In the genomic region with DNA sequence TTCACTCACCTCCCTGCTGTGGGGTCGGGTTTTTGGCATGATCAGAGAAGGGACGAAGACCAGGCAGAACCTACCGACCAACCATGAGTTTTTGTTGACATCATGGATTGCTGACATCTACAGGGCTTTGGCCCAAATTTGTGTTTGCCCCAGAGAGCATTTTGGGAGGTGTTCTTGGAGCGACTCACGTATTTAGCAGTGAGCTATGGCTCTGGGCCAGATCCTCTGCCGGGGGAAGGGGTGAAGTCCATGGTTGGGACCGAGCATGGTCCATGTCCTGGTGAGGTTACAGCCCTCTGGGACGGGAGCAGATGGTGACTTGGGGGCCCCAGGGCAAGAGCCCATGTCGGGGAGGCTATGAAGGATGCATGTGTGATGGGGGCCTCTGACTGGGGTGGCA, we compare ENCODE assay signal across 21 cellular contexts. TPM values are rescaled to one million over a fixed set of nuclear protein-coding genes. Genes with fewer than 3 reads are reported as not detected.
DNase-seq lines count a peak whose midpoint lies in the region; ATAC-seq and TF ChIP-seq lines count a peak whose summit lies in the region.
"Had no signal": no experiment of that assay in that cellular context is flagged by ENCODE, and none has a peak within 500 bp of the region (broad histone marks: within the 10 kb centered on the region; RNA-seq: fewer than 3 reads in every experiment).

No MANE protein-coding gene starts in this region.

- peak overlapping the region; percentile 57 for H2AK5ac ChIP-seq in mesenchymal stem cell (ENCODE audit: low read length, severe bottlenecking)

- POLR2A ChIA-PET in PC-3 (lab: Charles Lee; ENCODE audit: unreplicated experiment), result no interaction called here
- POLR2A ChIA-PET in activated CD4-positive, alpha-beta T cell treated with anti-CD3 and anti-CD28 coated beads for 36 hours (lab: Charles Lee), result no interaction called here

- peak overlapping the region; percentile 37 for H2BK15ac ChIP-seq in mesenchymal stem cell (ENCODE audit: low read depth, poor library complexity, severe bottlenecking)

- H2BK12ac ChIP-seq in mesenchymal stem cell (ENCODE audit: low read length in 2 of 2), result no peak overlapping the region

- intact Hi-C loops in PC-3 (cut with micrococcal nuclease), result loop anchor here (5.0 kb wide), 1 partner anchor 53 kb away; no protein-coding TSS in a partner anchor
- intact Hi-C loops in mucosa of descending colon (cut with DNase I, micrococcal nuclease), result no loop called here
- intact Hi-C loops in activated CD4-positive, alpha-beta T cell treated with anti-CD3 and anti-CD28 coated beads for 36 hours (cut with DNase I, micrococcal nuclease), result no loop called here

- no peaks in the 10 kb centered on the region for H3K36me3 Mint-ChIP-seq in activated CD4-positive, alpha-beta T cell treated with anti-CD3 and anti-CD28 coated beads for 36 hours (ENCODE audit: low read depth)

- H3K14ac ChIP-seq in mesenchymal stem cell (ENCODE audit: low read length in 2 of 2), result no peak overlapping the region

- no peak overlapping the region for H4K91ac ChIP-seq in mesenchymal stem cell (ENCODE audit: low read length)

- H3K4me3 Mint-ChIP-seq in activated CD4-positive, alpha-beta T cell treated with anti-CD3 and anti-CD28 coated beads for 36 hours, result no peak overlapping the region

- no peak overlapping the region for H3K27ac Mint-ChIP-seq in activated CD4-positive, alpha-beta T cell treated with anti-CD3 and anti-CD28 coated beads for 36 hours

- H3K27ac ChIP-seq in PC-3 (ENCODE audit: low read length), result peak overlapping the region; percentile 74
- H3K27ac ChIP-seq in fibroblast of lung (ENCODE audit: insufficient read depth, low read length), result no peak overlapping the region
- H3K27ac ChIP-seq in mesenchymal stem cell (ENCODE audit: low read length, poor library complexity, severe bottlenecking), result no peak overlapping the region
- H3K27ac ChIP-seq: Peyer's patch, SJCRH30 had no signal

- peaks cover 4% of the 10 kb centered on the region; the same call in 1 of the 2 replicates for H3K36me3 ChIP-seq in PC-3 (ENCODE audit: low read depth, low read length)
- no peaks in the 10 kb centered on the region for H3K36me3 ChIP-seq in fibroblast of lung (ENCODE audit: control insufficient read depth, insufficient read depth, low read length)
- peaks cover 0 to 3% of the 10 kb centered on the region in 2 experiments for H3K36me3 ChIP-seq in mesenchymal stem cell (ENCODE audit: control insufficient read depth in 1 of 2, insufficient read depth in 2 of 2, low read depth in 1 of 2, low read length in 2 of 2)
- no peaks in the 10 kb centered on the region for H3K36me3 ChIP-seq in mucosa of descending colon (ENCODE audit: low read depth)
- H3K36me3 ChIP-seq: BE2C, Peyer's patch, SJCRH30 had no signal

- no peaks in the 10 kb centered on the region for H3K27me3 ChIP-seq in PC-3 (ENCODE audit: low read length)
- H3K27me3 ChIP-seq in fibroblast of lung (ENCODE audit: control insufficient read depth, insufficient read depth, low read length), result no peaks in the 10 kb centered on the region
- no peaks in the 10 kb centered on the region for H3K27me3 ChIP-seq in mesenchymal stem cell (ENCODE audit: control insufficient read depth in 1 of 2, insufficient read depth in 1 of 2, low read length in 2 of 2)
- H3K27me3 ChIP-seq: BE2C, Peyer's patch, SJCRH30 had no signal

- DNase-seq in EH (ENCODE audit: low read depth) (peak; percentile 35), PC-3 (peak; percentile 51), fibroblast of lung (ENCODE audit: low read depth in 2 of 2) (no peak), mesenchymal stem cell (no peak), mucosa of descending colon (no peak), DMS79 (lab: John Stamatoyannopoulos, UW) (no peak)
- no peak for DNase-seq in activated CD4-positive, alpha-beta T cell treated with anti-CD3 and anti-CD28 coated beads for 36 hours
- DNase-seq: BE2C; H7; KBM-7; NCI-H1105; NCI-H146; NCI-H2029; NCI-H2227 treated with DMSO at 0.1 percent for 48 hours; NCI-H524; NCI-H774; NK-92 treated with Interleukin-12 subunit alpha and Interleukin-12 subunit beta, amount 100 ng/mL, for 24 hours; Peyer's patch; SJCRH30 had no signal

- H3K27me3 Mint-ChIP-seq in activated CD4-positive, alpha-beta T cell treated with anti-CD3 and anti-CD28 coated beads for 36 hours, result peaks cover 7% of the 10 kb centered on the region

- H3K4me3 ChIP-seq in PC-3 (ENCODE audit: low read length) (no peak overlapping the region), fibroblast of lung (replicated peaks in 1 of 4; ENCODE audit: control extremely low read depth in 1 of 4, insufficient read depth in 1 of 4, low read depth in 3 of 4, low read length in 4 of 4) (no peak overlapping the region), mesenchymal stem cell (ENCODE audit: insufficient read depth in 1 of 2, low read depth in 1 of 2, low read length in 2 of 2) (no peak overlapping the region), mucosa of descending colon (no peak overlapping the region)
- H3K4me3 ChIP-seq: GM12878, Peyer's patch, SJCRH30 had no signal

- H4K20me1 ChIP-seq in PC-3 (ENCODE audit: low read length) (no peaks in the 10 kb centered on the region), fibroblast of lung (ENCODE audit: control insufficient read depth, extremely low read depth, insufficient read depth, low read length) (no peaks in the 10 kb centered on the region)

- H3K18ac ChIP-seq in mesenchymal stem cell (ENCODE audit: low read depth in 1 of 2, low read length in 2 of 2), result no peak overlapping the region

- H3K79me2 ChIP-seq in PC-3 (ENCODE audit: low read length), result peaks cover 56% of the 10 kb centered on the region
- H3K79me2 ChIP-seq in fibroblast of lung (ENCODE audit: control insufficient read depth, insufficient read depth, low read length), result no peaks in the 10 kb centered on the region

- H3K9me3 ChIP-seq in PC-3 (ENCODE audit: low read length) (no peaks in the 10 kb centered on the region), fibroblast of lung (ENCODE audit: control insufficient read depth, insufficient read depth, low read depth, low read length) (no peaks in the 10 kb centered on the region), mesenchymal stem cell (ENCODE audit: control insufficient read depth, low read length) (peaks cover 9% of the 10 kb centered on the region), mucosa of descending colon (peaks cover 5% of the 10 kb centered on the region)
- H3K9me3 ChIP-seq: BE2C, Peyer's patch, SJCRH30 had no signal

- H3K9me2 ChIP-seq in PC-3 (replicated peaks; ENCODE audit: low read length), result no peaks in the 10 kb centered on the region

- H3K4me2 ChIP-seq in PC-3 (ENCODE audit: low read length), result 0 out of 2 replicates have a peak overlapping the region, but pooled peaks have one; percentile 30
- H3K4me2 ChIP-seq in fibroblast of lung (ENCODE audit: extremely low read depth, insufficient read depth, low read length), result peak overlapping the region; percentile 13
- no peak overlapping the region for H3K4me2 ChIP-seq in mesenchymal stem cell (ENCODE audit: low read length, poor library complexity, severe bottlenecking)

- H4K8ac ChIP-seq in mesenchymal stem cell (ENCODE audit: low read length), result no peak overlapping the region

- no peak overlapping the region for H2BK120ac ChIP-seq in mesenchymal stem cell (ENCODE audit: low read depth, low read length)

- H3K9ac ChIP-seq in PC-3 (ENCODE audit: low read length) (no peak overlapping the region), fibroblast of lung (ENCODE audit: insufficient read depth, low read length) (no peak overlapping the region), mesenchymal stem cell (ENCODE audit: low read length) (no peak overlapping the region)

- no peak for TF ChIP-seq CTCF in PC-3 (conservative IDR thresholded peaks at IDR 0.05; ENCODE audit: low read depth, low read length)
- TF ChIP-seq CTCF in fibroblast of lung (conservative IDR thresholded peaks at IDR 0.05 in 1 of 2, IDR thresholded peaks at IDR 0.05 in 1 of 2; ENCODE audit: low read depth in 1 of 2, low read length in 2 of 2), result no peak
- no peak for TF ChIP-seq CTCF in mucosa of descending colon (IDR thresholded peaks at IDR 0.05)

- H2AFZ ChIP-seq in PC-3 (ENCODE audit: low read length) (no peak overlapping the region), fibroblast of lung (ENCODE audit: low read length) (no peak overlapping the region), mesenchymal stem cell (ENCODE audit: low read depth, low read length) (no peak overlapping the region)

- no peak overlapping the region for H3K4ac ChIP-seq in mesenchymal stem cell (ENCODE audit: low read depth in 1 of 2, low read length in 2 of 2)

- no peaks in the 10 kb centered on the region for H3K9me3 Mint-ChIP-seq in activated CD4-positive, alpha-beta T cell treated with anti-CD3 and anti-CD28 coated beads for 36 hours (ENCODE audit: low read depth)

- H2BK5ac ChIP-seq in mesenchymal stem cell (ENCODE audit: low read depth, low read length, poor library complexity, severe bottlenecking), result no peak overlapping the region

- WGBS in mesenchymal stem cell, result 94% methylated on average over 9 of the region's 9 CpGs

- no peak overlapping the region for H3K23ac ChIP-seq in mesenchymal stem cell (ENCODE audit: low read length in 2 of 2)

- peaks cover 7% of the 10 kb centered on the region for H3F3A ChIP-seq in PC-3 (ENCODE audit: low read length, unreplicated experiment)

- CTCF ChIA-PET in PC-3 (lab: Charles Lee), result no interaction called here
- CTCF ChIA-PET in activated CD4-positive, alpha-beta T cell treated with anti-CD3 and anti-CD28 coated beads for 36 hours (lab: Charles Lee), result interaction anchor here (0.8 kb wide), 1 partner anchor 48 kb away, joined by 4 read pairs; no protein-coding TSS in a partner anchor

- no peaks in the 10 kb centered on the region for H3K79me1 ChIP-seq in mesenchymal stem cell (replicated peaks; ENCODE audit: low read length, poor library complexity, severe bottlenecking)

- ATAC-seq in PC-3 (no peak), HG03520 (IDR thresholded peaks at IDR 0.05; ENCODE audit: unreplicated experiment) (no peak), mucosa of descending colon (no peak)
- ATAC-seq in activated CD4-positive, alpha-beta T cell treated with anti-CD3 and anti-CD28 coated beads for 36 hours, result no peak
- ATAC-seq: GM12878 had no signal

- H3K4me1 ChIP-seq in PC-3 (ENCODE audit: insufficient read depth, low read length) (peaks cover 73% of the 10 kb centered on the region), fibroblast of lung (ENCODE audit: control insufficient read depth, extremely low read depth, insufficient read depth, low read length) (peaks cover 15% of the 10 kb centered on the region), mesenchymal stem cell (ENCODE audit: control insufficient read depth, insufficient read depth, low read depth, low read length) (peaks cover 42% of the 10 kb centered on the region), mucosa of descending colon (ENCODE audit: low read depth) (no peaks in the 10 kb centered on the region)

- BruUV-seq in PC-3 (replicated peaks; lab: Mats Ljungman, UMichigan), result no TSS peak

- H3K4me1 Mint-ChIP-seq in activated CD4-positive, alpha-beta T cell treated with anti-CD3 and anti-CD28 coated beads for 36 hours, result no peaks in the 10 kb centered on the region

RNA-seq across cellular contexts. Expression of gene SORCS2, which starts 17.4 kb away (rescaled TPM):
- total RNA-seq in PC-3 (2014; rRNA removed), result 4.1 and 6.6 TPM in 2 replicates
- total RNA-seq in fibroblast of lung, result 0.17 and 0.26 TPM in 2 replicates
- polyA plus RNA-seq in fibroblast of lung, result 0.21 and 0.41 TPM in 2 replicates
- polyA plus RNA-seq in fibroblast of lung (2012), result 0.47 and 0.83 TPM in 2 replicates
- 0.16 and 0.67 TPM in 2 replicates for polyA minus RNA-seq in fibroblast of lung (ENCODE audit: low replicate concordance)
- polyA plus RNA-seq in mesenchymal stem cell (2013, experiment 1 of 2), result 0.80 TPM
- polyA plus RNA-seq in mesenchymal stem cell (2013, experiment 2 of 2), result 0.64 TPM
- 1 to 10 TPM in 2 of 3 donors, under 1 TPM in 1; 0.20 to 3.1 (median 1.5) TPM for total RNA-seq in mucosa of descending colon
- total RNA-seq in activated CD4-positive, alpha-beta T cell treated with anti-CD3 and anti-CD28 coated beads for 36 hours, result under 1 TPM in 1 of 2 experiments, not detected in 1; 0.04 TPM

Comparison
In these comparisons a context has a peak if more than half of its experiments do, and no peak if none do; other contexts are left out.
1. DNase-seq: peak in EH (single experiment) and PC-3 (single experiment); none in fibroblast of lung (0 of 2), mesenchymal stem cell (single experiment), mucosa of descending colon (0 of 3), DMS79 (single experiment) and activated CD4-positive, alpha-beta T cell treated with anti-CD3 and anti-CD28 coated beads for 36 hours (single experiment).